In genomic region chr5:72503888-72504491, GRCh38 we compare ENCODE assay signal across 13 cellular contexts. TPM values are rescaled to one million over a fixed set of nuclear protein-coding genes. Genes with fewer than 3 reads are reported as not detected.
DNase-seq lines count a peak whose midpoint lies in the region; ATAC-seq and TF ChIP-seq lines count a peak whose summit lies in the region.
"Had no signal": no experiment of that assay in that cellular context is flagged by ENCODE, and none has a peak within 500 bp of the region (broad histone marks: within the 10 kb centered on the region; RNA-seq: fewer than 3 reads in every experiment).

No MANE protein-coding gene starts in this region.

- H3K4me3 ChIP-seq in brain microvascular endothelial cell (ENCODE audit: low read depth, low read length) (no peak overlapping the region), right lobe of liver (no peak overlapping the region), upper lobe of left lung (peak overlapping the region in 3 of 4 donors; percentile 3 to 40 (median 36))
- H3K4me3 ChIP-seq in CD8-positive, alpha-beta T cell (ENCODE audit: low read depth, low read length), result no peak overlapping the region

- H3K4me1 Mint-ChIP-seq in CD8-positive, alpha-beta T cell (ENCODE audit: low read depth), result no peaks in the 10 kb centered on the region
- H3K4me1 Mint-ChIP-seq in natural killer cell, result no peaks in the 10 kb centered on the region

- H3K9me3 ChIP-seq in right lobe of liver (no peaks in the 10 kb centered on the region), upper lobe of left lung (no peaks in the 10 kb centered on the region)
- H3K9me3 ChIP-seq in CD8-positive, alpha-beta T cell (ENCODE audit: low read length), result no peaks in the 10 kb centered on the region

- CTCF ChIA-PET in CD8-positive, alpha-beta T cell (lab: Charles Lee), result no interaction called here

- H3K36me3 Mint-ChIP-seq in CD8-positive, alpha-beta T cell, result no peaks in the 10 kb centered on the region
- H3K36me3 Mint-ChIP-seq in natural killer cell, result no peaks in the 10 kb centered on the region

- in situ Hi-C loops in brain microvascular endothelial cell (cut with HindIII; ENCODE audit: low pct_ligation_motif_present, low sequenced_read_pairs), result no loop called here

- TF ChIP-seq EP300 in upper lobe of left lung (IDR thresholded peaks at IDR 0.05), result no peak

- H3K27me3 ChIP-seq in brain microvascular endothelial cell (replicated peaks) (no peaks in the 10 kb centered on the region), right lobe of liver (no peaks in the 10 kb centered on the region), upper lobe of left lung (no peaks in the 10 kb centered on the region)
- H3K27me3 ChIP-seq in CD8-positive, alpha-beta T cell (ENCODE audit: insufficient read depth, low read length), result no peaks in the 10 kb centered on the region

- POLR2A ChIA-PET in CD8-positive, alpha-beta T cell (lab: Charles Lee), result no interaction called here

- 68% methylated on average over 14 of the region's 14 CpGs for WGBS in right lobe of liver (ENCODE audit: insufficient coverage, low coverage, low lambda C conversion rate, missing lambda C conversion rate)
- WGBS in upper lobe of left lung, 2 donors, result 65 to 68% methylated on average over 14 of the region's 14 CpGs

- ATAC-seq in right lobe of liver (peak; percentile 23 to 71 (median 65)), upper lobe of left lung (ENCODE audit: low FRiP score in 2 of 2) (peak; percentile 34 to 57), natural killer cell (no peak)
- ATAC-seq in CD8-positive, alpha-beta T cell, result no peak
- ATAC-seq: activated CD8-positive, alpha-beta T cell treated with anti-CD3 and anti-CD28 coated beads for 36 hours had no signal

- H3K4me3 Mint-ChIP-seq in CD8-positive, alpha-beta T cell, result no peak overlapping the region
- H3K4me3 Mint-ChIP-seq in natural killer cell, result no peak overlapping the region
- H3K4me3 Mint-ChIP-seq: activated CD8-positive, alpha-beta T cell treated with anti-CD3 and anti-CD28 coated beads for 36 hours had no signal

- no peak overlapping the region for H3K27ac Mint-ChIP-seq in CD8-positive, alpha-beta T cell
- no peak overlapping the region for H3K27ac Mint-ChIP-seq in natural killer cell
- H3K27ac Mint-ChIP-seq: activated CD8-positive, alpha-beta T cell treated with anti-CD3 and anti-CD28 coated beads for 36 hours had no signal

- no peaks in the 10 kb centered on the region for H3K36me3 ChIP-seq in brain microvascular endothelial cell (replicated peaks)
- H3K36me3 ChIP-seq in right lobe of liver, result no peaks in the 10 kb centered on the region
- no peaks in the 10 kb centered on the region for H3K36me3 ChIP-seq in upper lobe of left lung
- no peaks in the 10 kb centered on the region for H3K36me3 ChIP-seq in CD8-positive, alpha-beta T cell (ENCODE audit: insufficient read depth, low read length)

- no peaks in the 10 kb centered on the region for H3K9me3 Mint-ChIP-seq in CD8-positive, alpha-beta T cell
- no peaks in the 10 kb centered on the region for H3K9me3 Mint-ChIP-seq in natural killer cell
- H3K9me3 Mint-ChIP-seq: activated CD8-positive, alpha-beta T cell treated with anti-CD3 and anti-CD28 coated beads for 36 hours had no signal

- H3K27ac ChIP-seq in brain microvascular endothelial cell (peak overlapping the region; percentile 37), right lobe of liver (no peak overlapping the region), upper lobe of left lung (peak overlapping the region; percentile 56 to 83 (median 65))
- H3K27ac ChIP-seq in CD8-positive, alpha-beta T cell (ENCODE audit: low read depth, low read length), result no peak overlapping the region

- TF ChIP-seq CTCF in brain microvascular endothelial cell (IDR thresholded peaks at IDR 0.05; ENCODE audit: low read depth, low read length, missing control alignments) (no peak), right lobe of liver (IDR thresholded peaks at IDR 0.05) (no peak), upper lobe of left lung (IDR thresholded peaks at IDR 0.05) (no peak), natural killer cell (IDR thresholded peaks at IDR 0.05) (no peak)
- TF ChIP-seq CTCF in CD8-positive, alpha-beta T cell (IDR thresholded peaks at IDR 0.05), result no peak

- peaks cover 17% of the 10 kb centered on the region for H3K27me3 Mint-ChIP-seq in CD8-positive, alpha-beta T cell (ENCODE audit: low read depth)
- peaks cover 7 to 8% of the 10 kb centered on the region in 2 donors for H3K27me3 Mint-ChIP-seq in natural killer cell (ENCODE audit: low read depth in 2 of 2)

- intact Hi-C loops in right lobe of liver (cut with DNase I) (no loop called here), natural killer cell (cut with micrococcal nuclease) (no loop called here)
- intact Hi-C loops in CD8-positive, alpha-beta T cell (cut with DNase I, micrococcal nuclease), result no loop called here

- TF ChIP-seq POLR2A in right lobe of liver (IDR thresholded peaks at IDR 0.05) (no peak), upper lobe of left lung (IDR thresholded peaks at IDR 0.05) (peak in 2 of 4 donors; percentile 26 to 27)

- no peaks in the 10 kb centered on the region for H3K4me1 ChIP-seq in right lobe of liver
- H3K4me1 ChIP-seq in upper lobe of left lung, result peaks cover 15 to 30% (median 19%) of the 10 kb centered on the region in 4 donors
- no peaks in the 10 kb centered on the region for H3K4me1 ChIP-seq in CD8-positive, alpha-beta T cell (ENCODE audit: insufficient read depth, low read length)

- DNase-seq in SIG-M5 treated with dmso at 0.1 percent for 504 hours (lab: John Stamatoyannopoulos, UW; ENCODE audit: unreplicated experiment), result peak; percentile 62
- DNase-seq in SIG-M5 (lab: John Stamatoyannopoulos, UW), result no peak
- peak; percentile 20 for DNase-seq in brain microvascular endothelial cell
- no peak for DNase-seq in right lobe of liver
- peak; percentile 32 to 56 for DNase-seq in upper lobe of left lung
- no peak for DNase-seq in stimulated activated CD4-positive, alpha-beta T cell treated with anti-CD3 and anti-CD28 coated beads, Interleukin-4, amount 100 ng/mL, for 1 hour
- DNase-seq in CD8-positive, alpha-beta T cell, result no peak
- no peak for DNase-seq in natural killer cell
- DNase-seq: activated CD8-positive, alpha-beta T cell treated with anti-CD3 and anti-CD28 coated beads for 36 hours; glutamatergic neuron; NCI-H1436; occipital lobe; stimulated activated CD8-positive, alpha-beta memory T cell treated with anti-CD3 and anti-CD28 coated beads, Interleukin-4, amount 100 ng/mL, for 48 hours had no signal

RNA-seq across cellular contexts. Expression of gene ZNF366, which starts 3.2 kb away (rescaled TPM):
- total RNA-seq in right lobe of liver (1 to 10 TPM in 3 of 6 experiments, under 1 TPM in 3; 0.77 to 2.3 (median 1.2) TPM), upper lobe of left lung (10 to 100 TPM in 2 of 6 donors, 1 to 10 TPM in 4; 3.1 to 12.4 (median 6.3) TPM), natural killer cell (under 1 TPM in 1 of 3 donors, not detected in 2; 0.54 TPM)
- total RNA-seq in CD8-positive, alpha-beta T cell, result not detected
- total RNA-seq: activated CD8-positive, alpha-beta T cell treated with anti-CD3 and anti-CD28 coated beads for 36 hours had no signal

Comparison
In these comparisons a context has a peak if more than half of its experiments do, and no peak if none do; other contexts are left out.
1. DNase-seq: peak in SIG-M5 treated with dmso at 0.1 percent for 504 hours (single experiment), brain microvascular endothelial cell (single experiment) and upper lobe of left lung (2 of 2); none in SIG-M5 (single experiment), right lobe of liver (0 of 3), stimulated activated CD4-positive, alpha-beta T cell treated with anti-CD3 and anti-CD28 coated beads, Interleukin-4, amount 100 ng/mL, for 1 hour (single experiment), CD8-positive, alpha-beta T cell (0 of 7) and natural killer cell (single experiment).
2. H3K27ac ChIP-seq: peak in brain microvascular endothelial cell (single experiment) and upper lobe of left lung (4 of 4); none in right lobe of liver (0 of 3) and CD8-positive, alpha-beta T cell (single experiment).
3. H3K4me3 ChIP-seq: peak in upper lobe of left lung (3 of 4); none in brain microvascular endothelial cell (single experiment), right lobe of liver (0 of 3) and CD8-positive, alpha-beta T cell (single experiment).
4. ATAC-seq: peak in right lobe of liver (4 of 4) and upper lobe of left lung (2 of 2); none in CD8-positive, alpha-beta T cell (single experiment) and natural killer cell (0 of 3).